8 cellular contexts compared by ENCODE assay signal in the genomic region with DNA sequence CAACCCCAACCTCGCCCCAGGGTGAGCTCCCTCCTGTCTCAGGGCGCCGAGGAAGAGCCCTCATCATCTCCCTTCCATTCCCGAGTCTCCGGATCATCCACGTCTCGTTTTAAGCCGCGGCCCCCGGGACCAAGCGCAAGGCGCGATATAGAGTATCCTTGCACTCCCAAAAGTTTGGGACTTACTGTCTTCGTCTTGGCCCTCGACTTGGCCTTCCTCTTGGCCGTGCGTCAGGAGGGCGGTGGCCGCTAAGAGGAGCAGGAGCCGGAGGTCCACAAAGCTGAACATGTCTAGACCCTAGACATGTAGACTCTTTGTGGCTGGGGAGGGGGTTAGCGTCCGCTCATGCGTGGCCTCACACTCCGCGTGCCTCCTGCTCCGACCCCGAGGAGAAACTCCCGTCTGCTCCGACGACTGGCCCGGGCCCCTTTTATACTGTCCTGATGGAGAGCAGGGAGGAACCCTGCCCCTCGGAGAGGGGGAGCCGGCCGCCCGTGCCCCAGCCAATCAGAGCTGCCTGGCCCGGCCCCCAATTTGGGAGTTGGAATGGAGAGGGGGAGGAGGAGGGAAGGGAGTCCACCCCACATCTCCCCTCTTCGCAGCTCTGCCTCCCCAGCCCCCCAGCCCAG. TPM values are rescaled to one million over a fixed set of nuclear protein-coding genes. Genes with fewer than 3 reads are reported as not detected.
DNase-seq lines count a peak whose midpoint lies in the region; ATAC-seq, FAIRE-seq and TF ChIP-seq lines count a peak whose summit lies in the region.

TSS of gene COL1A1 (minus strand) at position 406 of the 629 bp plus-strand sequence. CDS start at position 288, 118 bp downstream.

- peak within 1 kb of the TSS; percentile 80 to 85 for H3K27ac ChIP-seq in prostate gland

- ATAC-seq in HG02981 (IDR thresholded peaks at IDR 0.05; ENCODE audit: unreplicated experiment) (no peak), HG02973 (IDR thresholded peaks at IDR 0.05; ENCODE audit: unreplicated experiment) (no peak), GM21515 (IDR thresholded peaks at IDR 0.05; ENCODE audit: unreplicated experiment) (no peak)

- no peak for TF ChIP-seq CTCF in prostate gland (IDR thresholded peaks at IDR 0.05)

- H3K27ac Mint-ChIP-seq in activated T-helper 1 cell treated with anti-CD3 and anti-CD28 coated beads, Interleukin-12 subunit alpha, Interleukin-12 subunit beta, Interleukin-2, Interleukin-4 antibody, amounts not matched to agents 30 ng/mL and 10 ng/mL and 1 ng/mL, durations not matched to agents 14 hours and 24 hours and 36 hours = peak within 1 kb of the TSS; percentile 79

- H3K4me1 ChIP-seq in prostate gland (replicated peaks) = no peaks in the 10 kb centered on the region

- TF ChIP-seq POLR2A in H54 (IDR thresholded peaks at IDR 0.05; ENCODE audit: low read depth, low read length) (peak; percentile 100), prostate gland (IDR thresholded peaks at IDR 0.05) (peak; percentile 50)

- 2% methylated on average over 37 of the region's 37 CpGs for whole genome bisulfite sequencing in prostate gland

- H3K36me3 ChIP-seq in prostate gland = no peaks in the 10 kb centered on the region

- peak within 1 kb of the TSS; percentile 36 to 39 for H3K4me3 ChIP-seq in prostate gland

- no peak for DNase-seq in H54 (ENCODE audit: insufficient read length, low spot score)
- no peak for DNase-seq in activated T-helper 1 cell treated with anti-CD3 and anti-CD28 coated beads, Interleukin-12 subunit alpha, Interleukin-12 subunit beta, Interleukin-2, Interleukin-4 antibody, amounts not matched to agents 30 ng/mL and 10 ng/mL and 1 ng/mL, durations not matched to agents 14 hours and 24 hours and 36 hours (ENCODE audit: low spot score)
- DNase-seq in cardiac septum (ENCODE audit: low spot score) = no peak
- DNase-seq in prostate gland (ENCODE audit: low spot score) = no peak
- DNase-seq in NCI-H1694 treated with DMSO at 0.1 percent for 48 hours (lab: John Stamatoyannopoulos, UW) = no peak

- peaks cover 72% of the 10 kb centered on the region for H3K27me3 Mint-ChIP-seq in activated T-helper 1 cell treated with anti-CD3 and anti-CD28 coated beads, Interleukin-12 subunit alpha, Interleukin-12 subunit beta, Interleukin-2, Interleukin-4 antibody, amounts not matched to agents 30 ng/mL and 10 ng/mL and 1 ng/mL, durations not matched to agents 14 hours and 24 hours and 36 hours (ENCODE audit: insufficient read depth)

- no peaks in the 10 kb centered on the region for H3K36me3 Mint-ChIP-seq in activated T-helper 1 cell treated with anti-CD3 and anti-CD28 coated beads, Interleukin-12 subunit alpha, Interleukin-12 subunit beta, Interleukin-2, Interleukin-4 antibody, amounts not matched to agents 30 ng/mL and 10 ng/mL and 1 ng/mL, durations not matched to agents 14 hours and 24 hours and 36 hours (ENCODE audit: low read depth)

- peaks cover 17% of the 10 kb centered on the region for H3K4me1 Mint-ChIP-seq in activated T-helper 1 cell treated with anti-CD3 and anti-CD28 coated beads, Interleukin-12 subunit alpha, Interleukin-12 subunit beta, Interleukin-2, Interleukin-4 antibody, amounts not matched to agents 30 ng/mL and 10 ng/mL and 1 ng/mL, durations not matched to agents 14 hours and 24 hours and 36 hours (ENCODE audit: low read depth)

- FAIRE-seq in H54 (lab: Jason Lieb, UNC) = no peak

- no peaks in the 10 kb centered on the region for H3K9me3 ChIP-seq in prostate gland

- no peaks in the 10 kb centered on the region for H3K27me3 ChIP-seq in prostate gland (replicated peaks; ENCODE audit: insufficient read depth)

- no peaks in the 10 kb centered on the region for H3K9me3 Mint-ChIP-seq in activated T-helper 1 cell treated with anti-CD3 and anti-CD28 coated beads, Interleukin-12 subunit alpha, Interleukin-12 subunit beta, Interleukin-2, Interleukin-4 antibody, amounts not matched to agents 30 ng/mL and 10 ng/mL and 1 ng/mL, durations not matched to agents 14 hours and 24 hours and 36 hours

- intact Hi-C loops in activated T-helper 1 cell treated with anti-CD3 and anti-CD28 coated beads, Interleukin-12 subunit alpha, Interleukin-12 subunit beta, Interleukin-2, Interleukin-4 antibody, amounts not matched to agents 30 ng/mL and 10 ng/mL and 1 ng/mL, durations not matched to agents 14 hours and 24 hours and 36 hours (cut with micrococcal nuclease) = no loop called here
- intact Hi-C loops in cardiac septum (cut with DNase I) = loop anchor here (1.0 kb wide), 1 partner anchor 72 kb away; no protein-coding TSS in a partner anchor
- intact Hi-C loops in prostate gland (cut with DNase I) = loop anchor here (5.0 kb wide), 1 partner anchor 91 kb away; no protein-coding TSS in a partner anchor

- peak within 1 kb of the TSS; percentile 77 for H3K4me3 Mint-ChIP-seq in activated T-helper 1 cell treated with anti-CD3 and anti-CD28 coated beads, Interleukin-12 subunit alpha, Interleukin-12 subunit beta, Interleukin-2, Interleukin-4 antibody, amounts not matched to agents 30 ng/mL and 10 ng/mL and 1 ng/mL, durations not matched to agents 14 hours and 24 hours and 36 hours

RNA-seq across cellular contexts. Expression of gene COL1A1, which starts in this region (rescaled TPM):
- 1.2 and 2.0 TPM in 2 replicates for total RNA-seq in activated T-helper 1 cell treated with anti-CD3 and anti-CD28 coated beads, Interleukin-12 subunit alpha, Interleukin-12 subunit beta, Interleukin-2, Interleukin-4 antibody, amounts not matched to agents 30 ng/mL and 10 ng/mL and 1 ng/mL, durations not matched to agents 14 hours and 24 hours and 36 hours
- total RNA-seq in cardiac septum (142 TPM), prostate gland (10 to 100 TPM; 21.5 to 81.0 TPM)
